In genomic region chr12:87849074-87849473, GRCh38 we compare ENCODE assay signal across 17 cellular contexts.
"Had no signal": no experiment of that assay in that cellular context is flagged by ENCODE, and none has a peak within 500 bp of the region (broad histone marks: within the 10 kb centered on the region; RNA-seq: fewer than 3 reads in every experiment).

No MANE protein-coding gene starts in this region.

- H3K9me3 ChIP-seq: ovary, psoas muscle, sigmoid colon, spleen, thoracic aorta, tibial nerve, upper lobe of left lung had no signal

- H3K4me1 ChIP-seq: psoas muscle, sigmoid colon, upper lobe of left lung had no signal

- H3K27me3 ChIP-seq: dorsolateral prefrontal cortex, ovary, sigmoid colon, spleen, tibial nerve, upper lobe of left lung had no signal

- DNase-seq: dorsolateral prefrontal cortex; effector CD4-positive, alpha-beta T cell; mesendoderm; midbrain; natural killer cell; occipital lobe; ovary; psoas muscle; right cardiac atrium; sigmoid colon; spleen; stimulated activated CD4-positive, alpha-beta T cell treated with anti-CD3 and anti-CD28 coated beads, Interleukin-2, amount 100 ng/mL, for 48 hours; stimulated activated naive B cell treated with anti-CD40 and anti-IgM and Interleukin-4, amounts not matched to agents 10 μg/mL and 1 μg/mL and 100 μg/mL, for 72 hours; upper lobe of left lung had no signal

- H3K36me3 ChIP-seq: ovary, sigmoid colon, spleen, thoracic aorta, tibial nerve, upper lobe of left lung had no signal

- ATAC-seq: natural killer cell had no signal

- H3K4me3 ChIP-seq: dorsolateral prefrontal cortex, ovary, psoas muscle, sigmoid colon, skin epidermis, spleen, thoracic aorta, tibial nerve, upper lobe of left lung had no signal

- H3K27ac ChIP-seq: dorsolateral prefrontal cortex, ovary, psoas muscle, sigmoid colon, skin epidermis, spleen, thoracic aorta, tibial nerve, upper lobe of left lung had no signal
